8 cellular contexts compared by ENCODE assay signal in the genomic region with DNA sequence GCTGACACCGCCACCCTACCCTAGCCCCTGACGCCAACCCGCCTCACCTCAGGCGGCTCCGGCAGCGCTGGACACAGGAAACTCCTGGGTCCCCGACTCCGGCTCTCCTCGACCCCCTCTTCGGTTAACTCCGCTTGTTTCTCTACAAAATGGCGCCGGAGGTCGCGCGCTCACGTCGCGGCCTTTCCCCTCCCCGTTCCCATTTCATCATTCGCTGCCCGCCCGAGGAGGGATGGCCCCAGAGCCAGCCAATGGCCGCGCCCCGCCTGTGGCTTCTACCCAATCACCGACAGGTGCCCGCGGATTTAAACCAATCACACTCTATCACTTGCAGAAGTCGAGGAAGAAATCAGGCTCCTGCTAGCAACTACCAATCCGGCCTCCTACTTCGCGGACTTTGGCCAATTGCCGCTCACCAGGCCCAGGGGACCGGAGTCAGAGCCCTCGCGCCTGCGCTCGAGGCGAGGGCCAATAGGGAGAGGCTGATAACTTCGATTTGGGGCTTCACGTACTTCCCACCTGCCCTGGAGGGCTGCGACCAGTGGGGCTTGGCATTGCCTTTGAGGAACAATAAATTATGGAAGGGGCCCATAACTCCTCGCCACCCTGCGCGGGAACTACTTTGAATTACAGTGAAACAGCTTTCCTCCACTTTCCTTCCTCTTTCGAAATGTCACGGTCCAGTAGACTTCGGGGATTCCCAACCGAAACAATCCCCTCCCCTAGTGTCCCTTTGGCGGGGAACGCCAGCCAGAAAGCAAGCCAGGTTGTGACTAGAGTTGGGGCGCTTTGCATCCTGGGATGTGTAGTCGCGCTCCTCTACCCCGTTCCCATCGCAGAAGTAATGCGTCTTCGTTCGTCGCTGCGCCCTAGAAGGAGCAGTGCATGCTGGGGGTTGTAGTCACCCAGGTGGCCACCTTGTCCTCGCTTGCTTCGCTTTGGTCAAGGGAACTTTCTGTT. TPM values are rescaled to one million over a fixed set of nuclear protein-coding genes. Genes with fewer than 3 reads are reported as not detected.
DNase-seq lines count a peak whose midpoint lies in the region; ATAC-seq and TF ChIP-seq lines count a peak whose summit lies in the region.

A gene (minus strand): TSS at position 146 of the 960 bp plus-strand sequence. CDS start 30,489 bp downstream, outside the sequence.

- peak within 1 kb of the TSS; percentile 96 for H3K4ac ChIP-seq in IMR-90 (ENCODE audit: low read depth, low read length)

- H2AK5ac ChIP-seq in IMR-90 (ENCODE audit: low read depth, low read length), result peak within 1 kb of the TSS; percentile 89

- no peaks in the 10 kb centered on the region for H3K9me3 ChIP-seq in IMR-90 (ENCODE audit: control insufficient read depth, insufficient read depth, low read length)

- H4K20me1 ChIP-seq in IMR-90 (ENCODE audit: insufficient read depth, low read length), result peaks cover 37% of the 10 kb centered on the region

- H2BK15ac ChIP-seq in IMR-90 (ENCODE audit: low read depth, low read length), result peak within 1 kb of the TSS; percentile 40; the same call in 1 of the 3 replicates

- H2BK5ac ChIP-seq in IMR-90 (ENCODE audit: low read depth, low read length, poor library complexity, severe bottlenecking), result peak within 1 kb of the TSS; percentile 91

- peak within 1 kb of the TSS; percentile 96 for H4K91ac ChIP-seq in IMR-90 (ENCODE audit: insufficient read depth, low read depth, low read length)

- no peak for TF ChIP-seq RAD21 in IMR-90 (IDR thresholded peaks at IDR 0.05; ENCODE audit: low read length)

- 0% methylated on average over 40 of the region's 64 CpGs; no CpG with 5 or more reads in 1 of the 2 experiments for WGBS in IMR-90 (ENCODE audit: extremely low coverage in 2 of 2, insufficient read length in 1 of 2), 2 experiments

- peak within 1 kb of the TSS; percentile 90 for H3K56ac ChIP-seq in IMR-90 (ENCODE audit: extremely low read depth, insufficient read depth, low read length)

- H3K4me3 ChIP-seq in IMR-90 (ENCODE audit: insufficient read depth, low read depth, low read length), result peak within 1 kb of the TSS; percentile 82

- peak within 1 kb of the TSS; percentile 97 for H3K14ac ChIP-seq in IMR-90 (replicated peaks; ENCODE audit: low read depth, low read length)

- H3K79me1 ChIP-seq in IMR-90 (ENCODE audit: low read depth in 1 of 2, low read length in 2 of 2), result peaks cover 0 to 4% of the 10 kb centered on the region in 2 experiments; a peak in 1 of 4 replicates

- H3K9me1 ChIP-seq in IMR-90 (ENCODE audit: insufficient read depth, low read length), result no peaks in the 10 kb centered on the region

- peak within 1 kb of the TSS; percentile 49 for H3K18ac ChIP-seq in IMR-90 (ENCODE audit: low read depth, low read length)

- H3K4me2 ChIP-seq in IMR-90 (ENCODE audit: low read depth, low read length), result peak within 1 kb of the TSS; percentile 98

- DNase-seq in DMS 273 (lab: John Stamatoyannopoulos, UW; ENCODE audit: unreplicated experiment) (peak; percentile 99), IMR-90 (peak; percentile 100), OCI-M1 (lab: John Stamatoyannopoulos, UW) (peak; percentile 97), activated T-cell treated with anti-CD3 and anti-CD28 coated beads for 24 hours (ENCODE audit: low read depth) (peak; percentile 97), epidermal melanocyte (ENCODE audit: insufficient read length, low spot score) (peak; percentile 86), middle frontal gyrus (ENCODE audit: extremely low spot score, low spot score) (peak; percentile 96)
- DNase-seq in stimulated activated CD8-positive, alpha-beta memory T cell treated with anti-CD3 and anti-CD28 coated beads, Interleukin-2, amount 100 ng/mL, for 48 hours (ENCODE audit: low read depth in 2 of 2), result peak; percentile 94 to 95

- H2BK20ac ChIP-seq in IMR-90 (ENCODE audit: low read depth, low read length), result peak within 1 kb of the TSS; percentile 63; the same call in 1 of the 2 replicates

- peak within 1 kb of the TSS; percentile 90 for H3K27ac ChIP-seq in IMR-90 (ENCODE audit: insufficient read depth, low read length)

- BruUV-seq in IMR-90 (replicated peaks; lab: Mats Ljungman, UMichigan), result no TSS peak

- H3K27me3 ChIP-seq in IMR-90 (ENCODE audit: control insufficient read depth, insufficient read depth, low read length), result no peaks in the 10 kb centered on the region

- H4K8ac ChIP-seq in IMR-90 (ENCODE audit: low read depth in 2 of 2, low read length in 2 of 2), result peak within 1 kb of the TSS; percentile 79 to 99

- peak within 1 kb of the TSS; percentile 98 for H2AFZ ChIP-seq in IMR-90 (replicated peaks; ENCODE audit: low read length, poor library complexity)

- CTCF ChIA-PET in IMR-90 (lab: Yijun Ruan, JAX), result no interaction called here

- H3K36me3 ChIP-seq in IMR-90 (ENCODE audit: control insufficient read depth, insufficient read depth, low read length), result no peaks in the 10 kb centered on the region

- peak; percentile 93 for TF ChIP-seq POLR2A in IMR-90 (IDR thresholded peaks at IDR 0.05; ENCODE audit: low read depth, low read length)

- POLR2A ChIA-PET in IMR-90 (lab: Charles Lee; ENCODE audit: unreplicated experiment), result no interaction called here

- intact Hi-C loops in IMR-90 (cut with micrococcal nuclease), result loop anchor here (1.0 to 10.0 kb wide), 3 partner anchors 31 to 295 kb away; no protein-coding TSS in a partner anchor

- peak within 1 kb of the TSS; percentile 91 for H3K23ac ChIP-seq in IMR-90 (ENCODE audit: low read depth, low read length)

- H2AK9ac ChIP-seq in IMR-90 (replicated peaks; ENCODE audit: low read depth, low read length, poor library complexity), result peak within 1 kb of the TSS; percentile 100

- H3K9ac ChIP-seq in IMR-90 (ENCODE audit: low read depth, low read length), result peak within 1 kb of the TSS; percentile 86

- dilution Hi-C loops in IMR-90 (cut with HindIII; ENCODE audit: low sequenced_read_pairs, unreplicated experiment), result no loop called here

- no peak for TF ChIP-seq CTCF in IMR-90 (conservative IDR thresholded peaks at IDR 0.05; ENCODE audit: low read depth, low read length)

- in situ Hi-C loops in IMR-90 (cut with MboI; ENCODE audit: low sequenced_read_pairs), result no loop called here

- peak within 1 kb of the TSS; percentile 95 for H4K5ac ChIP-seq in IMR-90 (ENCODE audit: low read depth, low read length)

- H3K4me1 ChIP-seq in IMR-90 (ENCODE audit: control insufficient read depth, insufficient read depth, low read length), result no peaks in the 10 kb centered on the region

- ATAC-seq in GM21528 (IDR thresholded peaks at IDR 0.05; ENCODE audit: low FRiP score, unreplicated experiment) (peak; percentile 86), IMR-90 (ENCODE audit: low read depth) (peak; percentile 92)

- H2BK120ac ChIP-seq in IMR-90 (ENCODE audit: low read depth, low read length), result peak within 1 kb of the TSS; percentile 75

TF ChIP-seq in IMR-90, 13 proteins besides CTCF, POLR2A, EP300 and RAD21:
- TF ChIP-seq, protein P1, sequence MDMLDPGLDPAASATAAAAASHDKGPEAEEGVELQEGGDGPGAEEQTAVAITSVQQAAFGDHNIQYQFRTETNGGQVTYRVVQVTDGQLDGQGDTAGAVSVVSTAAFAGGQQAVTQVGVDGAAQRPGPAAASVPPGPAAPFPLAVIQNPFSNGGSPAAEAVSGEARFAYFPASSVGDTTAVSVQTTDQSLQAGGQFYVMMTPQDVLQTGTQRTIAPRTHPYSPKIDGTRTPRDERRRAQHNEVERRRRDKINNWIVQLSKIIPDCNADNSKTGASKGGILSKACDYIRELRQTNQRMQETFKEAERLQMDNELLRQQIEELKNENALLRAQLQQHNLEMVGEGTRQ (IDR thresholded peaks at IDR 0.05; ENCODE audit: low read depth, low read length), result peak; percentile 34; the same call in 1 of the 2 replicates
- TF ChIP-seq BHLHE40 (IDR thresholded peaks at IDR 0.05; ENCODE audit: low read depth, low read length), result peak; percentile 45
- TF ChIP-seq MXI1 (IDR thresholded peaks at IDR 0.05; ENCODE audit: borderline replicate concordance, low read depth, low read length), result peak; percentile 43; the same call in 1 of the 2 replicates
- no peak for TF ChIP-seq CHD1 (IDR thresholded peaks at IDR 0.05; ENCODE audit: low read depth, low read length)
- peak; percentile 76; the same call in 1 of the 2 replicates for TF ChIP-seq MAZ (IDR thresholded peaks at IDR 0.05; ENCODE audit: borderline replicate concordance, low read depth, low read length)
- TF ChIP-seq CEBPB (IDR thresholded peaks at IDR 0.05; ENCODE audit: low read depth, low read length), result peak; percentile 86
- TF ChIP-seq RCOR1 (IDR thresholded peaks at IDR 0.05; ENCODE audit: insufficient replicate concordance, low read length), result no peak
- peak; percentile 77 for TF ChIP-seq RFX5 (IDR thresholded peaks at IDR 0.05; ENCODE audit: low read depth, low read length)
- peak; percentile 99 for TF ChIP-seq FOS (IDR thresholded peaks at IDR 0.05; ENCODE audit: low read depth, low read length)

RNA-seq across cellular contexts. Expression of the gene that starts here (rescaled TPM):
- total RNA-seq in IMR-90 (2012; rRNA removed), result 203 and 357 TPM in 2 replicates
- 67.7 and 85.5 TPM in 2 replicates for polyA plus RNA-seq in IMR-90 (2012; rRNA removed)
- 38.0 and 70.7 TPM in 2 replicates for polyA plus RNA-seq in IMR-90 (2012; cell fraction: cytosol; rRNA removed)
- 74.1 and 206 TPM in 2 replicates for polyA plus RNA-seq in IMR-90 (2012; cell fraction: nucleus; rRNA removed; ENCODE audit: low replicate concordance)

Comparison
In these comparisons a context has a peak if more than half of its experiments do, and no peak if none do; other contexts are left out.
1. Peak in every context shown above with its lines: DNase-seq, ATAC-seq, H3K4me3 ChIP-seq and H3K27ac ChIP-seq.